Comparison of ENCODE assay signal across 10 cellular contexts in genomic region chr5:43422143-43422542, GRCh38. TPM values are rescaled to one million over a fixed set of nuclear protein-coding genes. Genes with fewer than 3 reads are reported as not detected.
DNase-seq lines count a peak whose midpoint lies in the region; ATAC-seq and TF ChIP-seq lines count a peak whose summit lies in the region.
"Had no signal": no experiment of that assay in that cellular context is flagged by ENCODE, and none has a peak within 500 bp of the region (broad histone marks: within the 10 kb centered on the region; RNA-seq: fewer than 3 reads in every experiment).

No MANE protein-coding gene starts in this region.

- H3K23ac ChIP-seq in mesenchymal stem cell (ENCODE audit: low read length in 2 of 2), result no peak overlapping the region

- H3K14ac ChIP-seq in mesenchymal stem cell (ENCODE audit: low read length in 2 of 2), result no peak overlapping the region

- no peak overlapping the region for H2BK5ac ChIP-seq in mesenchymal stem cell (ENCODE audit: low read depth, low read length, poor library complexity, severe bottlenecking)

- H3K27ac Mint-ChIP-seq in Caco-2 (ENCODE audit: unreplicated experiment), result peak overlapping the region; percentile 2

- no TSS peak for BruUV-seq in Caco-2 (replicated peaks; lab: Mats Ljungman, UMichigan)

- no peak overlapping the region for H4K91ac ChIP-seq in mesenchymal stem cell (ENCODE audit: low read length)

- TF ChIP-seq POLR2A in adrenal gland (IDR thresholded peaks at IDR 0.05), result no peak

- ATAC-seq in HG02852 (IDR thresholded peaks at IDR 0.05; ENCODE audit: unreplicated experiment), result no peak

- DNase-seq in Caco-2 (peak in 1 of 2 experiments; percentile 17), cardiac fibroblast (ENCODE audit: low read depth in 2 of 2) (peak; percentile 68 to 70), mesenchymal stem cell (peak; percentile 26), anterior cingulate cortex (lab: John Stamatoyannopoulos, UW) (no peak), foreskin melanocyte (no peak), adrenal gland (no peak)
- DNase-seq: activated CD4-positive, alpha-beta T cell treated with anti-CD3 and anti-CD28 coated beads for 48 hours; posterior cingulate gyrus had no signal

- H3K27me3 Mint-ChIP-seq in Caco-2 (ENCODE audit: insufficient read depth, unreplicated experiment), result no peaks in the 10 kb centered on the region

- TF ChIP-seq RAD21 in Ishikawa (IDR thresholded peaks at IDR 0.05; ENCODE audit: low read depth), result 0 out of 2 replicates have a peak, but pooled peaks have one; percentile 4

- H3K4me2 ChIP-seq in mesenchymal stem cell (ENCODE audit: low read length, poor library complexity, severe bottlenecking), result no peak overlapping the region

- intact Hi-C loops in Caco-2 (cut with micrococcal nuclease; ENCODE audit: unreplicated experiment) (loop anchor here (2.0 kb wide), 1 partner anchor 61 kb away; the partner anchor contains the start of gene TMEM267), adrenal gland (cut with DNase I) (no loop called here)

- WGBS in mesenchymal stem cell, result 73% methylated on average over 2 of the region's 2 CpGs
- 59 to 61% (median 61%) methylated on average over 2 of the region's 2 CpGs for WGBS in adrenal gland, 4 donors

- no peak overlapping the region for H2BK12ac ChIP-seq in mesenchymal stem cell (ENCODE audit: low read length in 2 of 2)

- no peaks in the 10 kb centered on the region for H3K27me3 ChIP-seq in Caco-2 (replicated peaks; ENCODE audit: control insufficient read depth, insufficient read depth, low read length)
- no peaks in the 10 kb centered on the region for H3K27me3 ChIP-seq in mesenchymal stem cell (ENCODE audit: control insufficient read depth in 1 of 2, insufficient read depth in 1 of 2, low read length in 2 of 2)
- no peaks in the 10 kb centered on the region for H3K27me3 ChIP-seq in adrenal gland

- H3K9me3 Mint-ChIP-seq in Caco-2 (ENCODE audit: unreplicated experiment), result peaks cover 10% of the 10 kb centered on the region

- no peak overlapping the region for H2AFZ ChIP-seq in mesenchymal stem cell (ENCODE audit: low read depth, low read length)

- peak overlapping the region; percentile 87 for H3K27ac ChIP-seq in mesenchymal stem cell (ENCODE audit: low read length, poor library complexity, severe bottlenecking)
- no peak overlapping the region for H3K27ac ChIP-seq in adrenal gland

- POLR2A ChIA-PET in Caco-2 (lab: Charles Lee), result interaction anchor here (0.6 to 1.2 kb wide), 2 partner anchors 62 to 495 kb away, joined by 3 to 12 read pairs; partner anchors contain the start of gene TMEM267

- H3K18ac ChIP-seq in mesenchymal stem cell (ENCODE audit: low read depth in 1 of 2, low read length in 2 of 2), result no peak overlapping the region

- H2BK120ac ChIP-seq in mesenchymal stem cell (ENCODE audit: low read depth, low read length), result no peak overlapping the region

- no peak overlapping the region for H3K4me3 ChIP-seq in Caco-2 (ENCODE audit: low read depth, low read length)
- H3K4me3 ChIP-seq in cardiac fibroblast (replicated peaks in 1 of 2; ENCODE audit: low read depth in 2 of 2, low read length in 2 of 2), result no peak overlapping the region
- H3K4me3 ChIP-seq in mesenchymal stem cell (ENCODE audit: insufficient read depth in 1 of 2, low read depth in 1 of 2, low read length in 2 of 2), result no peak overlapping the region
- no peak overlapping the region for H3K4me3 ChIP-seq in adrenal gland

- no peak overlapping the region for H3K4me3 Mint-ChIP-seq in Caco-2 (ENCODE audit: unreplicated experiment)

- H3K4me1 Mint-ChIP-seq in Caco-2 (ENCODE audit: low read depth, unreplicated experiment), result peaks cover 20% of the 10 kb centered on the region

- no peaks in the 10 kb centered on the region for H3K79me1 ChIP-seq in mesenchymal stem cell (replicated peaks; ENCODE audit: low read length, poor library complexity, severe bottlenecking)

- H3K9me3 ChIP-seq in Caco-2, result no peaks in the 10 kb centered on the region
- no peaks in the 10 kb centered on the region for H3K9me3 ChIP-seq in mesenchymal stem cell (ENCODE audit: control insufficient read depth, low read length)
- H3K9me3 ChIP-seq in adrenal gland (replicated peaks in 1 of 3), result no peaks in the 10 kb centered on the region

- TF ChIP-seq EP300 in Ishikawa (IDR thresholded peaks at IDR 0.05; ENCODE audit: borderline replicate concordance), result peak; percentile 90

- no peak overlapping the region for H3K9ac ChIP-seq in mesenchymal stem cell (ENCODE audit: low read length)

- CTCF ChIA-PET in Caco-2 (lab: Charles Lee), result interaction anchor here (1.0 kb wide), 1 partner anchor 62 kb away, joined by 5 read pairs; the partner anchor contains the start of gene TMEM267

- no peak overlapping the region for H4K8ac ChIP-seq in mesenchymal stem cell (ENCODE audit: low read length)

- H2AK5ac ChIP-seq in mesenchymal stem cell (ENCODE audit: low read length, severe bottlenecking), result no peak overlapping the region

- no peak overlapping the region for H2BK15ac ChIP-seq in mesenchymal stem cell (ENCODE audit: low read depth, poor library complexity, severe bottlenecking)

- H3K4me1 ChIP-seq in Caco-2 (peaks cover 9% of the 10 kb centered on the region), mesenchymal stem cell (ENCODE audit: control insufficient read depth, insufficient read depth, low read depth, low read length) (peaks cover 16% of the 10 kb centered on the region), adrenal gland (replicated peaks in 1 of 2) (no peaks in the 10 kb centered on the region)

- H3K36me3 ChIP-seq in Caco-2 (ENCODE audit: control insufficient read depth, insufficient read depth, low read length) (no peaks in the 10 kb centered on the region), mesenchymal stem cell (ENCODE audit: control insufficient read depth in 1 of 2, insufficient read depth in 2 of 2, low read depth in 1 of 2, low read length in 2 of 2) (no peaks in the 10 kb centered on the region), adrenal gland (replicated peaks in 1 of 2) (no peaks in the 10 kb centered on the region)

- no peak overlapping the region for H3K4ac ChIP-seq in mesenchymal stem cell (ENCODE audit: low read depth in 1 of 2, low read length in 2 of 2)

- no peaks in the 10 kb centered on the region for H3K36me3 Mint-ChIP-seq in Caco-2 (ENCODE audit: insufficient read depth, unreplicated experiment)

- TF ChIP-seq CTCF in Caco-2 (IDR thresholded peaks at IDR 0.05; ENCODE audit: insufficient read depth in 1 of 2, low read depth in 1 of 2, low read length in 1 of 2, severe bottlenecking in 1 of 2, unreplicated experiment in 1 of 2) (no peak), cardiac fibroblast (IDR thresholded peaks at IDR 0.05; ENCODE audit: low read depth, low read length) (no peak), adrenal gland (IDR thresholded peaks at IDR 0.05) (no peak)

TF ChIP-seq in Ishikawa, 13 proteins besides CTCF, POLR2A, EP300 and RAD21:
- TF ChIP-seq NFIC (IDR thresholded peaks at IDR 0.05) (peak; percentile 97), YY1 (IDR thresholded peaks at IDR 0.05; ENCODE audit: low read depth) (0 out of 2 replicates have a peak, but pooled peaks have one; percentile 17), CREB1 (IDR thresholded peaks at IDR 0.05; ENCODE audit: low read depth) (no peak), CEBPB (IDR thresholded peaks at IDR 0.05) (peak; percentile 68; the same call in 1 of the 2 replicates), MAX (IDR thresholded peaks at IDR 0.05) (peak; percentile 29; the same call in 1 of the 2 replicates), EGR1 (IDR thresholded peaks at IDR 0.05) (no peak), TCF12 (IDR thresholded peaks at IDR 0.05; ENCODE audit: low read depth) (peak; percentile 89), FOXM1 (IDR thresholded peaks at IDR 0.05; ENCODE audit: borderline replicate concordance, low read depth) (peak; percentile 78; the same call in 1 of the 2 replicates), TAF1 (IDR thresholded peaks at IDR 0.05; ENCODE audit: low read depth) (no peak), TEAD4 (IDR thresholded peaks at IDR 0.05) (peak; percentile 93)
TF ChIP-seq in Ishikawa: peak in this region for 7.

RNA-seq across cellular contexts. Expression of gene CCL28, which starts 10.0 kb away (rescaled TPM):
- total RNA-seq in Caco-2 (2022) (5.5 and 8.6 TPM in 2 replicates), adrenal gland (1 to 10 TPM in 3 of 8 donors, under 1 TPM in 5; 0.12 to 2.4 (median 0.89) TPM)
- not detected for polyA plus RNA-seq in mesenchymal stem cell (2013, experiment 1 of 2)
- polyA plus RNA-seq in mesenchymal stem cell (2013, experiment 2 of 2), result not detected
- polyA plus RNA-seq in adrenal gland, result 1 to 10 TPM; 1.1 to 2.1 (median 1.7) TPM

Comparison
In these comparisons a context has a peak if more than half of its experiments do, and no peak if none do; other contexts are left out.
1. DNase-seq: peak in cardiac fibroblast (2 of 2) and mesenchymal stem cell (single experiment); none in anterior cingulate cortex (0 of 58), foreskin melanocyte (single experiment) and adrenal gland (0 of 7).